In genomic region chr11:1339066-1339675, GRCh38 we compare ENCODE assay signal across 13 cellular contexts.
"Had no signal": no experiment of that assay in that cellular context is flagged by ENCODE, and none has a peak within 500 bp of the region (broad histone marks: within the 10 kb centered on the region; RNA-seq: fewer than 3 reads in every experiment).

No MANE protein-coding gene starts in this region.

- H3K27me3 ChIP-seq: adrenal gland, heart left ventricle, transverse colon had no signal

- H3K9me3 ChIP-seq: adrenal gland, heart left ventricle, SK-N-SH, transverse colon had no signal

- H3K27ac ChIP-seq: adrenal gland, cardiac muscle cell, heart left ventricle, transverse colon had no signal

- DNase-seq: activated CD4-positive, alpha-beta T cell treated with anti-CD3 and anti-CD28 coated beads, Interleukin-2, amount 50 U/mL, for 1 hour; activated naive CD4-positive, alpha-beta T cell treated with anti-CD3 and anti-CD28 coated beads, Interleukin-2, amount 50 U/mL, for 16 hours; left colon; posterior cingulate gyrus; right cardiac atrium; small intestine; stimulated activated CD4-positive, alpha-beta T cell treated with anti-CD3 and anti-CD28 coated beads, Interleukin-4, amount 100 ng/mL, for 24 hours; T-helper 9 cell; transverse colon had no signal

- H3K4me3 ChIP-seq: adrenal gland, cardiac muscle cell, heart left ventricle, transverse colon had no signal

- H3K36me3 ChIP-seq: adrenal gland, cardiac muscle cell, heart left ventricle, transverse colon had no signal
